ENCODE assay signal across 8 cellular contexts in genomic region chr15:72237286-72238224, GRCh38. TPM values are rescaled to one million over a fixed set of nuclear protein-coding genes. Genes with fewer than 3 reads are reported as not detected.
DNase-seq lines count a peak whose midpoint lies in the region; ATAC-seq and TF ChIP-seq lines count a peak whose summit lies in the region.

No MANE protein-coding gene starts in this region.

- peak overlapping the region; percentile 100 for H2BK15ac ChIP-seq in IMR-90 (ENCODE audit: low read depth, low read length)

- no peak for TF ChIP-seq CTCF in IMR-90 (conservative IDR thresholded peaks at IDR 0.05; ENCODE audit: low read depth, low read length)
- TF ChIP-seq CTCF in WTC11 (IDR thresholded peaks at IDR 0.05), result no peak
- no peak for TF ChIP-seq CTCF in thyroid gland (IDR thresholded peaks at IDR 0.05)

- no peaks in the 10 kb centered on the region for H3K27me3 ChIP-seq in IMR-90 (ENCODE audit: control insufficient read depth, insufficient read depth, low read length)
- H3K27me3 ChIP-seq in naive thymus-derived CD4-positive, alpha-beta T cell (ENCODE audit: control insufficient read depth in 2 of 2, insufficient read depth in 2 of 2, low read length in 2 of 2), result no peaks in the 10 kb centered on the region
- H3K27me3 ChIP-seq in thyroid gland, result no peaks in the 10 kb centered on the region

- H3K4me1 ChIP-seq in IMR-90 (ENCODE audit: control insufficient read depth, insufficient read depth, low read length), result peaks cover 14% of the 10 kb centered on the region
- peaks cover 5 to 12% of the 10 kb centered on the region in 2 donors for H3K4me1 ChIP-seq in naive thymus-derived CD4-positive, alpha-beta T cell (ENCODE audit: control insufficient read depth in 2 of 2, insufficient read depth in 2 of 2, low read length in 2 of 2)
- peaks cover 0 to 2% of the 10 kb centered on the region in 2 donors for H3K4me1 ChIP-seq in thyroid gland

- no peaks in the 10 kb centered on the region for H3K9me3 ChIP-seq in IMR-90 (ENCODE audit: control insufficient read depth, insufficient read depth, low read length)
- H3K9me3 ChIP-seq in naive thymus-derived CD4-positive, alpha-beta T cell (ENCODE audit: control insufficient read depth in 2 of 3, low read length in 3 of 3), result no peaks in the 10 kb centered on the region
- no peaks in the 10 kb centered on the region for H3K9me3 ChIP-seq in thyroid gland

- peaks cover 29% of the 10 kb centered on the region for H3K36me3 Mint-ChIP-seq in WTC11
- H3K36me3 Mint-ChIP-seq in naive thymus-derived CD4-positive, alpha-beta T cell, result peaks cover 0 to 16% (median 8%) of the 10 kb centered on the region in 5 donors

- H3K18ac ChIP-seq in IMR-90 (ENCODE audit: low read depth, low read length), result peak overlapping the region; percentile 95

- peak overlapping the region; percentile 99 for H4K91ac ChIP-seq in IMR-90 (ENCODE audit: insufficient read depth, low read depth, low read length)

- peak overlapping the region; percentile 87 for H3K4me2 ChIP-seq in IMR-90 (ENCODE audit: low read depth, low read length)

- H2BK5ac ChIP-seq in IMR-90 (ENCODE audit: low read depth, low read length, poor library complexity, severe bottlenecking), result peak overlapping the region; percentile 98

- H3K27ac ChIP-seq in IMR-90 (ENCODE audit: insufficient read depth, low read length) (peak overlapping the region; percentile 94), cingulate gyrus (ENCODE audit: low read depth, low read length) (peak overlapping the region; percentile 84), thyroid gland (peak overlapping the region in 2 of 3 donors; percentile 33 to 64)
- no peak overlapping the region for H3K27ac ChIP-seq in naive thymus-derived CD4-positive, alpha-beta T cell (ENCODE audit: low read depth, low read length)

- H3K4me3 Mint-ChIP-seq in WTC11, result peak overlapping the region; percentile 38
- H3K4me3 Mint-ChIP-seq in naive thymus-derived CD4-positive, alpha-beta T cell, result peak overlapping the region in 1 of 10 donors; percentile 78

- CTCF ChIA-PET in IMR-90 (lab: Yijun Ruan, JAX) (interaction anchor here (1.0 kb wide), 1 partner anchor 10 kb away, joined by 3 read pairs; no protein-coding TSS in a partner anchor), WTC11 (lab: Charles Lee) (interaction anchor here (1.0 to 3.5 kb wide), 2 partner anchors 11 to 38 kb away, joined by 3 to 15 read pairs; no protein-coding TSS in a partner anchor)
- CTCF ChIA-PET in naive thymus-derived CD4-positive, alpha-beta T cell (lab: Charles Lee), result no interaction called here

- POLR2A ChIA-PET in IMR-90 (lab: Charles Lee; ENCODE audit: unreplicated experiment), result interaction anchor here (1.1 to 1.2 kb wide), 2 partner anchors 10 to 42 kb away, joined by 3 to 12 read pairs; no protein-coding TSS in a partner anchor
- POLR2A ChIA-PET in WTC11 (lab: Charles Lee), result interaction anchor here (1.1 kb wide), 1 partner anchor 10 kb away, joined by 3 read pairs; no protein-coding TSS in a partner anchor
- POLR2A ChIA-PET in naive thymus-derived CD4-positive, alpha-beta T cell (lab: Charles Lee), result interaction anchor here (0.6 to 0.9 kb wide), 2 partner anchors 11 to 14 kb away, joined by 3 to 4 read pairs; no protein-coding TSS in a partner anchor

- H3K4me1 Mint-ChIP-seq in WTC11, result peaks cover 28% of the 10 kb centered on the region
- peaks cover 12 to 34% (median 25%) of the 10 kb centered on the region in 7 donors for H3K4me1 Mint-ChIP-seq in naive thymus-derived CD4-positive, alpha-beta T cell

- H3K36me3 ChIP-seq in IMR-90 (ENCODE audit: control insufficient read depth, insufficient read depth, low read length) (peaks cover 16% of the 10 kb centered on the region), thyroid gland (peaks cover 11 to 27% of the 10 kb centered on the region in 2 donors)
- peaks cover 0 to 28% (median 0%) of the 10 kb centered on the region in 3 experiments for H3K36me3 ChIP-seq in naive thymus-derived CD4-positive, alpha-beta T cell (ENCODE audit: control insufficient read depth in 2 of 3, insufficient read depth in 3 of 3, low read length in 3 of 3)

- TF ChIP-seq POLR2A in IMR-90 (IDR thresholded peaks at IDR 0.05; ENCODE audit: low read depth, low read length) (peak; percentile 88), thyroid gland (IDR thresholded peaks at IDR 0.05) (no peak)

- H4K8ac ChIP-seq in IMR-90 (ENCODE audit: low read depth in 2 of 2, low read length in 2 of 2), result peak overlapping the region; percentile 91 to 99

- peak overlapping the region; percentile 94 for H4K5ac ChIP-seq in IMR-90 (ENCODE audit: low read depth, low read length)

- dilution Hi-C loops in IMR-90 (cut with HindIII; ENCODE audit: low sequenced_read_pairs, unreplicated experiment), result no loop called here

- DNase-seq in CMK (ENCODE audit: low read depth) (peak; percentile 95), IMR-90 (peak; percentile 98), WTC11 (ENCODE audit: low spot score) (peak; percentile 29), thyroid gland (peak; percentile 23 to 30), NCI-H1436 (lab: John Stamatoyannopoulos, UW) (no peak)
- DNase-seq in naive thymus-derived CD4-positive, alpha-beta T cell, result peak in 2 of 9 donors; percentile 11 to 78

- intact Hi-C loops in IMR-90 (cut with micrococcal nuclease) (no loop called here), thyroid gland (cut with DNase I) (no loop called here)
- intact Hi-C loops in naive thymus-derived CD4-positive, alpha-beta T cell (cut with micrococcal nuclease), result loop anchor here in 1 of 2 donors (10.0 kb wide), 1 partner anchor 447 kb away; the partner anchor contains the start of genes BBS4 and HIGD2B

- peak overlapping the region; percentile 39; the same call in 1 of the 2 replicates for H3K4me3 ChIP-seq in IMR-90 (ENCODE audit: insufficient read depth, low read depth, low read length)
- H3K4me3 ChIP-seq in naive thymus-derived CD4-positive, alpha-beta T cell (ENCODE audit: low read length), result no peak overlapping the region
- no peak overlapping the region for H3K4me3 ChIP-seq in thyroid gland (replicated peaks in 1 of 3)

- peaks cover 26% of the 10 kb centered on the region for H3K9me1 ChIP-seq in IMR-90 (ENCODE audit: insufficient read depth, low read length)

- H3K27ac Mint-ChIP-seq in WTC11, result no peak overlapping the region; the same call in 1 of the 2 replicates
- H3K27ac Mint-ChIP-seq in naive thymus-derived CD4-positive, alpha-beta T cell, result peak overlapping the region in 5 of 9 donors; percentile 1 to 90 (median 62)

- peak overlapping the region; percentile 99 for H3K56ac ChIP-seq in IMR-90 (ENCODE audit: extremely low read depth, insufficient read depth, low read length)

- BruUV-seq in IMR-90 (replicated peaks; lab: Mats Ljungman, UMichigan), result no TSS peak

- peak overlapping the region; percentile 99 for H2BK20ac ChIP-seq in IMR-90 (ENCODE audit: low read depth, low read length)

- peak overlapping the region; percentile 83 for H3K9ac ChIP-seq in IMR-90 (ENCODE audit: low read depth, low read length)

- no peak for TF ChIP-seq RAD21 in IMR-90 (IDR thresholded peaks at IDR 0.05; ENCODE audit: low read length)

- peak; percentile 83 for ATAC-seq in GM21447 (IDR thresholded peaks at IDR 0.05; ENCODE audit: unreplicated experiment)
- peak; percentile 95 for ATAC-seq in IMR-90 (ENCODE audit: low read depth)
- peak; percentile 89 for ATAC-seq in WTC11
- peak; percentile 90 for ATAC-seq in naive thymus-derived CD4-positive, alpha-beta T cell

- H2BK120ac ChIP-seq in IMR-90 (ENCODE audit: low read depth, low read length), result peak overlapping the region; percentile 99

- peaks cover 100% of the 10 kb centered on the region for H3K27me3 Mint-ChIP-seq in WTC11 (ENCODE audit: low read depth)
- H3K27me3 Mint-ChIP-seq in naive thymus-derived CD4-positive, alpha-beta T cell, result peaks cover 0 to 2% (median 0%) of the 10 kb centered on the region in 5 donors

- H3K9me3 Mint-ChIP-seq in WTC11, result no peaks in the 10 kb centered on the region
- no peaks in the 10 kb centered on the region for H3K9me3 Mint-ChIP-seq in naive thymus-derived CD4-positive, alpha-beta T cell

- peak overlapping the region; percentile 99 for H2AK9ac ChIP-seq in IMR-90 (replicated peaks; ENCODE audit: low read depth, low read length, poor library complexity)

- peak overlapping the region; percentile 100 for H3K4ac ChIP-seq in IMR-90 (ENCODE audit: low read depth, low read length)

- H2AFZ ChIP-seq in IMR-90 (replicated peaks; ENCODE audit: low read length, poor library complexity), result peak overlapping the region; percentile 87

- H3K79me1 ChIP-seq in IMR-90 (ENCODE audit: low read depth in 1 of 2, low read length in 2 of 2), result peaks cover 13 to 33% of the 10 kb centered on the region in 2 experiments; a peak in 3 of 4 replicates

- no peaks in the 10 kb centered on the region for H4K20me1 ChIP-seq in IMR-90 (ENCODE audit: insufficient read depth, low read length)

- peak overlapping the region; percentile 100 for H3K14ac ChIP-seq in IMR-90 (replicated peaks; ENCODE audit: low read depth, low read length)

- H2AK5ac ChIP-seq in IMR-90 (ENCODE audit: low read depth, low read length), result peak overlapping the region; percentile 100

- no CpG with 5 or more reads among the region's 4 CpGs for WGBS in IMR-90 (ENCODE audit: extremely low coverage in 2 of 2, insufficient read length in 1 of 2), 2 experiments
- WGBS in thyroid gland, 2 donors, result 54 to 70% methylated on average over 4 of the region's 4 CpGs

- in situ Hi-C loops in IMR-90 (cut with MboI; ENCODE audit: low sequenced_read_pairs), result no loop called here

- H3K23ac ChIP-seq in IMR-90 (ENCODE audit: low read depth, low read length), result peak overlapping the region; percentile 100

RNA-seq across cellular contexts. Expression of gene PKM, which starts 6.6 kb away (rescaled TPM):
- 2,738 and 3,859 TPM in 2 replicates for total RNA-seq in IMR-90 (2012; rRNA removed)
- polyA plus RNA-seq in IMR-90 (2012; rRNA removed), result 2,084 and 2,219 TPM in 2 replicates
- polyA plus RNA-seq in IMR-90 (2012; cell fraction: cytosol; rRNA removed), result 1,530 and 1,727 TPM in 2 replicates
- 1,603 and 1,631 TPM in 2 replicates for polyA plus RNA-seq in IMR-90 (2012; cell fraction: nucleus; rRNA removed; ENCODE audit: low replicate concordance)
- 858 to 1,399 TPM (median 1,351 TPM) in 3 replicates for total RNA-seq in WTC11 (2021)
- total RNA-seq in naive thymus-derived CD4-positive, alpha-beta T cell, result 1,000 to 10,000 TPM in 1 of 5 experiments, 100 to 1,000 TPM in 4; 237 to 1,627 (median 329) TPM
- polyA plus RNA-seq in naive thymus-derived CD4-positive, alpha-beta T cell, result 100 to 1,000 TPM; 422 to 485 TPM
- 100 to 1,000 TPM; 270 to 587 (median 340) TPM for total RNA-seq in thyroid gland

RNA-seq across cellular contexts. Expression of gene PARP6, which starts 34.8 kb away (rescaled TPM):
- 10.0 and 13.4 TPM in 2 replicates for total RNA-seq in IMR-90 (2012; rRNA removed)
- 44.7 and 45.1 TPM in 2 replicates for polyA plus RNA-seq in IMR-90 (2012; rRNA removed)
- 12.9 and 33.6 TPM in 2 replicates for polyA plus RNA-seq in IMR-90 (2012; cell fraction: cytosol; rRNA removed)
- polyA plus RNA-seq in IMR-90 (2012; cell fraction: nucleus; rRNA removed; ENCODE audit: low replicate concordance), result 188 and 399 TPM in 2 replicates
- total RNA-seq in WTC11 (2021), result 40.8 to 42.1 TPM (median 41.9 TPM) in 3 replicates
- 100 to 1,000 TPM in 4 of 5 experiments, 10 to 100 TPM in 1; 75.8 to 129 (median 127) TPM for total RNA-seq in naive thymus-derived CD4-positive, alpha-beta T cell
- 10 to 100 TPM; 19.7 to 41.6 TPM for polyA plus RNA-seq in naive thymus-derived CD4-positive, alpha-beta T cell
- total RNA-seq in thyroid gland, result 10 to 100 TPM; 54.2 to 98.0 (median 70.4) TPM

RNA-seq across cellular contexts. Expression of gene GRAMD2A, which starts 40.0 kb away (rescaled TPM):
- total RNA-seq in IMR-90 (2012; rRNA removed), result under 0.01 and 0.18 TPM in 2 replicates
- polyA plus RNA-seq in IMR-90 (2012; rRNA removed), result 0.14 TPM in 1 of 2 replicates, not detected in the other
- 0.02 TPM in 1 of 2 replicates, not detected in the other for polyA plus RNA-seq in IMR-90 (2012; cell fraction: cytosol; rRNA removed)
- polyA plus RNA-seq in IMR-90 (2012; cell fraction: nucleus; rRNA removed; ENCODE audit: low replicate concordance), result 0.07 and 0.16 TPM in 2 replicates
- 1.8 to 2.6 TPM (median 1.9 TPM) in 3 replicates for total RNA-seq in WTC11 (2021)
- not detected for total RNA-seq in naive thymus-derived CD4-positive, alpha-beta T cell
- not detected for polyA plus RNA-seq in naive thymus-derived CD4-positive, alpha-beta T cell
- 10 to 100 TPM in 1 of 4 donors, 1 to 10 TPM in 3; 8.8 to 26.9 (median 9.0) TPM for total RNA-seq in thyroid gland
